Comparison of ENCODE assay signal across 13 cellular contexts in the genomic region with DNA sequence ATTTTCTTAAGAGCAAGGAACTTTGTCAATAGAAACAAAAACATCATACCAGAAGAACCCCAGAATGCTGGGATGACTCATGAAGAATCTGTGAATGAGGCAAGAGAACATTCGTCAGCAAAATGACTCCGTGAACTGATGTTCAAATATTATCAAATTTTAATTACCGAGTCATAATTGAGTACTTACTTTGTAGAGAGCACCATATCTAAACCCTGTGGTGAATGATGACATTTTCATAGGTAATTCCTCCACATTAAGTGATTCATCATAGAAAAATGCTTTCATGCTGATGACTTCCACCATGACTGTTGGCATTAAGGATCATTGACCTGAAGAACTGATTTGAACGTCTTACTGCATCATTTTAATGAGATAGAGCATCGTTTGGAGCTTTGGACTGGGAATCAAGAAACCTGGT. TPM values are rescaled to one million over a fixed set of nuclear protein-coding genes. Genes with fewer than 3 reads are reported as not detected.
DNase-seq lines count a peak whose midpoint lies in the region; ATAC-seq and TF ChIP-seq lines count a peak whose summit lies in the region.
"Had no signal": no experiment of that assay in that cellular context is flagged by ENCODE, and none has a peak within 500 bp of the region (broad histone marks: within the 10 kb centered on the region; RNA-seq: fewer than 3 reads in every experiment).

No MANE protein-coding gene starts in this region.

- peak; percentile 14; the same call in 1 of the 2 replicates for TF ChIP-seq RAD21 in HCT116 (IDR thresholded peaks at IDR 0.05; ENCODE audit: low read depth)

- TF ChIP-seq CTCF in AG10803 (conservative IDR thresholded peaks at IDR 0.05; ENCODE audit: low read length) (no peak), HCT116 (IDR thresholded peaks at IDR 0.05 in 2 of 3, conservative IDR thresholded peaks at IDR 0.05 in 1 of 3; ENCODE audit: borderline replicate concordance in 1 of 3, insufficient read depth in 1 of 3, low read depth in 2 of 3, low read length in 2 of 3) (no peak), kidney epithelial cell (IDR thresholded peaks at IDR 0.05; ENCODE audit: insufficient read depth, low read length, poor library complexity, severe bottlenecking) (no peak)

- H3K9me3 Mint-ChIP-seq in activated naive CD8-positive, alpha-beta T cell treated with anti-CD3 and anti-CD28 coated beads, Interleukin-2, amount 50 U/mL, for 24 hours = no peaks in the 10 kb centered on the region

- no peak overlapping the region for H3K4me3 Mint-ChIP-seq in activated naive CD8-positive, alpha-beta T cell treated with anti-CD3 and anti-CD28 coated beads, Interleukin-2, amount 50 U/mL, for 24 hours

- ATAC-seq in HCT116 = peak; percentile 78
- no peak for ATAC-seq in activated naive CD8-positive, alpha-beta T cell treated with anti-CD3 and anti-CD28 coated beads, Interleukin-2, amount 50 U/mL, for 24 hours
- ATAC-seq: GM12878, left colon had no signal

- H3K9me3 ChIP-seq in HCT116 (ENCODE audit: control insufficient read depth in 1 of 2, insufficient read depth in 1 of 2, low read depth in 1 of 2, low read length in 2 of 2) = no peaks in the 10 kb centered on the region
- no peaks in the 10 kb centered on the region for H3K9me3 ChIP-seq in adipocyte (ENCODE audit: control insufficient read depth, low read length)
- H3K9me3 ChIP-seq: MG63, SJSA1 had no signal

- H3K4me1 ChIP-seq in HCT116 (ENCODE audit: control insufficient read depth in 1 of 2, insufficient read depth in 2 of 2, low read length in 2 of 2) = peaks cover 37 to 60% of the 10 kb centered on the region in 2 experiments
- H3K4me1 ChIP-seq in adipocyte (ENCODE audit: control insufficient read depth, insufficient read depth, low read length) = peaks cover 48% of the 10 kb centered on the region
- H3K4me1 ChIP-seq: SJSA1 had no signal

- H3K27ac ChIP-seq in HCT116 (ENCODE audit: low read depth, low read length) = peak overlapping the region; percentile 53; the same call in 1 of the 2 replicates
- H3K27ac ChIP-seq: SJSA1 had no signal

- H3K27me3 ChIP-seq in HCT116 (ENCODE audit: insufficient read depth, low read length) (no peaks in the 10 kb centered on the region), adipocyte (replicated peaks; ENCODE audit: control insufficient read depth, insufficient read depth, low read length) (no peaks in the 10 kb centered on the region), kidney epithelial cell (ENCODE audit: control insufficient read depth, insufficient read depth, low read length) (no peaks in the 10 kb centered on the region)
- H3K27me3 ChIP-seq: MG63 had no signal

- RAD21 ChIA-PET in HCT116 (lab: Charles Lee; ENCODE audit: low non-redundant PET in 1 of 2, low total read pairs in 2 of 2, uncharacterized antibody in 2 of 2, unreplicated experiment in 2 of 2) = no interaction called here

- H4K20me1 ChIP-seq in HCT116 (ENCODE audit: insufficient read depth) = no peaks in the 10 kb centered on the region

- H3K27me3 Mint-ChIP-seq in activated naive CD8-positive, alpha-beta T cell treated with anti-CD3 and anti-CD28 coated beads, Interleukin-2, amount 50 U/mL, for 24 hours = peaks cover 22% of the 10 kb centered on the region

- TF ChIP-seq POLR2A in HCT116 (IDR thresholded peaks at IDR 0.05; ENCODE audit: borderline replicate concordance, extremely low read depth, insufficient read depth, insufficient read length) = no peak

- H3K4me3 ChIP-seq in AG10803 (ENCODE audit: low read length) (no peak overlapping the region), HCT116 (replicated peaks in 1 of 2; ENCODE audit: low read depth in 1 of 2, low read length in 2 of 2) (peak overlapping the region in 1 of 2 experiments; percentile 10; a peak in 1 of 4 replicates), adipocyte (ENCODE audit: low read length) (no peak overlapping the region), kidney epithelial cell (ENCODE audit: low read depth, low read length) (no peak overlapping the region)
- H3K4me3 ChIP-seq: GM12878, MG63, SJSA1 had no signal

- DNase-seq in AG10803 (ENCODE audit: low read depth) (peak; percentile 39), HCT116 (ENCODE audit: low read depth, low spot score) (peak; percentile 84), adipocyte (ENCODE audit: low read depth) (peak; percentile 35), kidney epithelial cell (ENCODE audit: low read depth) (peak; percentile 19), NCI-H2196 treated with DMSO at 0.1 percent for 48 hours (lab: John Stamatoyannopoulos, UW; ENCODE audit: unreplicated experiment) (no peak), NCI-H128 (lab: John Stamatoyannopoulos, UW; ENCODE audit: unreplicated experiment) (no peak)
- no peak for DNase-seq in stimulated activated CD4-positive, alpha-beta T cell treated with anti-CD3 and anti-CD28 coated beads, Interleukin-1b, Interleukin-23, amount 100 ng/mL, for 48 hours
- no peak for DNase-seq in activated naive CD8-positive, alpha-beta T cell treated with anti-CD3 and anti-CD28 coated beads, Interleukin-2, amount 50 U/mL, for 24 hours
- DNase-seq: activated effector memory CD4-positive, alpha-beta T cell treated with Interleukin-2 at 50 U/mL for 16 hours; left colon; MG63 had no signal

- POLR2A ChIA-PET in HCT116 (lab: Charles Lee) = no interaction called here

- no peaks in the 10 kb centered on the region for H3K9me2 ChIP-seq in HCT116 (ENCODE audit: insufficient read depth)

- no peaks in the 10 kb centered on the region for H3K79me2 ChIP-seq in HCT116 (ENCODE audit: insufficient read depth, low read length)

- CTCF ChIA-PET in HCT116 (lab: Charles Lee) = no interaction called here

- intact Hi-C loops in HCT116 (cut with micrococcal nuclease) = no loop called here

- no peaks in the 10 kb centered on the region for H3K36me3 Mint-ChIP-seq in activated naive CD8-positive, alpha-beta T cell treated with anti-CD3 and anti-CD28 coated beads, Interleukin-2, amount 50 U/mL, for 24 hours (ENCODE audit: low read depth)

- peak overlapping the region; percentile 60 for H3K4me2 ChIP-seq in HCT116 (ENCODE audit: low read length)

- no TSS peak for BruUV-seq in HCT116 (replicated peaks; lab: Mats Ljungman, UMichigan)

- H3K36me3 ChIP-seq in HCT116 (ENCODE audit: control insufficient read depth in 1 of 2, insufficient read depth in 2 of 2, low read length in 2 of 2) (no peaks in the 10 kb centered on the region), adipocyte (ENCODE audit: control insufficient read depth, insufficient read depth, low read length, severe bottlenecking) (peaks cover 21% of the 10 kb centered on the region), kidney epithelial cell (ENCODE audit: control insufficient read depth, insufficient read depth, low read length) (no peaks in the 10 kb centered on the region)
- H3K36me3 ChIP-seq: MG63, SJSA1 had no signal

- no peak overlapping the region for H3K27ac Mint-ChIP-seq in activated naive CD8-positive, alpha-beta T cell treated with anti-CD3 and anti-CD28 coated beads, Interleukin-2, amount 50 U/mL, for 24 hours

- H2AFZ ChIP-seq in HCT116 (ENCODE audit: low read depth, low read length, poor library complexity, severe bottlenecking) = no peak overlapping the region

- peaks cover 15% of the 10 kb centered on the region for H3K4me1 Mint-ChIP-seq in activated naive CD8-positive, alpha-beta T cell treated with anti-CD3 and anti-CD28 coated beads, Interleukin-2, amount 50 U/mL, for 24 hours

- H3K9ac ChIP-seq in HCT116 (ENCODE audit: low read length) = 0 out of 2 replicates have a peak overlapping the region, but pooled peaks have one; percentile 25
- H3K9ac ChIP-seq in adipocyte (ENCODE audit: low read length) = no peak overlapping the region

TF ChIP-seq in HCT116, 20 proteins besides CTCF, POLR2A, EP300 and RAD21 (continues in another document):
- TF ChIP-seq SRF (IDR thresholded peaks at IDR 0.05; ENCODE audit: low read depth) = peak; percentile 79
- peak; percentile 97 for TF ChIP-seq JUND (IDR thresholded peaks at IDR 0.05)
- TF ChIP-seq, protein P1, sequence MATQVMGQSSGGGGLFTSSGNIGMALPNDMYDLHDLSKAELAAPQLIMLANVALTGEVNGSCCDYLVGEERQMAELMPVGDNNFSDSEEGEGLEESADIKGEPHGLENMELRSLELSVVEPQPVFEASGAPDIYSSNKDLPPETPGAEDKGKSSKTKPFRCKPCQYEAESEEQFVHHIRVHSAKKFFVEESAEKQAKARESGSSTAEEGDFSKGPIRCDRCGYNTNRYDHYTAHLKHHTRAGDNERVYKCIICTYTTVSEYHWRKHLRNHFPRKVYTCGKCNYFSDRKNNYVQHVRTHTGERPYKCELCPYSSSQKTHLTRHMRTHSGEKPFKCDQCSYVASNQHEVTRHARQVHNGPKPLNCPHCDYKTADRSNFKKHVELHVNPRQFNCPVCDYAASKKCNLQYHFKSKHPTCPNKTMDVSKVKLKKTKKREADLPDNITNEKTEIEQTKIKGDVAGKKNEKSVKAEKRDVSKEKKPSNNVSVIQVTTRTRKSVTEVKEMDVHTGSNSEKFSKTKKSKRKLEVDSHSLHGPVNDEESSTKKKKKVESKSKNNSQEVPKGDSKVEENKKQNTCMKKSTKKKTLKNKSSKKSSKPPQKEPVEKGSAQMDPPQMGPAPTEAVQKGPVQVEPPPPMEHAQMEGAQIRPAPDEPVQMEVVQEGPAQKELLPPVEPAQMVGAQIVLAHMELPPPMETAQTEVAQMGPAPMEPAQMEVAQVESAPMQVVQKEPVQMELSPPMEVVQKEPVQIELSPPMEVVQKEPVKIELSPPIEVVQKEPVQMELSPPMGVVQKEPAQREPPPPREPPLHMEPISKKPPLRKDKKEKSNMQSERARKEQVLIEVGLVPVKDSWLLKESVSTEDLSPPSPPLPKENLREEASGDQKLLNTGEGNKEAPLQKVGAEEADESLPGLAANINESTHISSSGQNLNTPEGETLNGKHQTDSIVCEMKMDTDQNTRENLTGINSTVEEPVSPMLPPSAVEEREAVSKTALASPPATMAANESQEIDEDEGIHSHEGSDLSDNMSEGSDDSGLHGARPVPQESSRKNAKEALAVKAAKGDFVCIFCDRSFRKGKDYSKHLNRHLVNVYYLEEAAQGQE (IDR thresholded peaks at IDR 0.05; ENCODE audit: low read depth) = no peak
- TF ChIP-seq, protein P2, sequence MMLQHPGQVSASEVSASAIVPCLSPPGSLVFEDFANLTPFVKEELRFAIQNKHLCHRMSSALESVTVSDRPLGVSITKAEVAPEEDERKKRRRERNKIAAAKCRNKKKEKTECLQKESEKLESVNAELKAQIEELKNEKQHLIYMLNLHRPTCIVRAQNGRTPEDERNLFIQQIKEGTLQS (IDR thresholded peaks at IDR 0.05) = peak; percentile 80
- TF ChIP-seq SIN3A (IDR thresholded peaks at IDR 0.05; ENCODE audit: low read depth) = peak; percentile 58; the same call in 1 of the 2 replicates
- TF ChIP-seq, protein P3, sequence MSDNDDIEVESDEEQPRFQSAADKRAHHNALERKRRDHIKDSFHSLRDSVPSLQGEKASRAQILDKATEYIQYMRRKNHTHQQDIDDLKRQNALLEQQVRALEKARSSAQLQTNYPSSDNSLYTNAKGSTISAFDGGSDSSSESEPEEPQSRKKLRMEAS (IDR thresholded peaks at IDR 0.05) = peak; percentile 56
- no peak for TF ChIP-seq EZH2phosphoT487 (IDR thresholded peaks at IDR 0.05; ENCODE audit: borderline replicate concordance)
- TF ChIP-seq TCF7L2 (IDR thresholded peaks at IDR 0.05; ENCODE audit: borderline replicate concordance, extremely low read depth, insufficient read depth, insufficient read length) = peak; percentile 91

RNA-seq across cellular contexts. Expression of a gene that starts 56.3 kb away (rescaled TPM):
- 71.6 TPM for total RNA-seq in HCT116 (2021; ENCODE audit: unreplicated experiment)
- polyA plus RNA-seq in HCT116 (2012) = 40.4 and 42.9 TPM in 2 replicates
- total RNA-seq in kidney epithelial cell = 14.7 and 16.3 TPM in 2 replicates

Comparison
In these comparisons a context has a peak if more than half of its experiments do, and no peak if none do; other contexts are left out.
1. DNase-seq: peak in AG10803 (single experiment), HCT116 (single experiment), adipocyte (single experiment) and kidney epithelial cell (single experiment); none in stimulated activated CD4-positive, alpha-beta T cell treated with anti-CD3 and anti-CD28 coated beads, Interleukin-1b, Interleukin-23, amount 100 ng/mL, for 48 hours (single experiment), NCI-H2196 treated with DMSO at 0.1 percent for 48 hours (single experiment), NCI-H128 (single experiment) and activated naive CD8-positive, alpha-beta T cell treated with anti-CD3 and anti-CD28 coated beads, Interleukin-2, amount 50 U/mL, for 24 hours (single experiment).